In genomic region chr5:10563132-10563939, GRCh38 we compare ENCODE assay signal across 8 cellular contexts. TPM values are rescaled to one million over a fixed set of nuclear protein-coding genes. Genes with fewer than 3 reads are reported as not detected.
DNase-seq lines count a peak whose midpoint lies in the region; ATAC-seq and TF ChIP-seq lines count a peak whose summit lies in the region.

No MANE protein-coding gene starts in this region.

- peak overlapping the region; percentile 77 for H3K4me2 ChIP-seq in fibroblast of lung (ENCODE audit: extremely low read depth, insufficient read depth, low read length)

- DNase-seq in CD1c-positive myeloid dendritic cell (ENCODE audit: extremely low spot score) (peak; percentile 44), GM20000 (ENCODE audit: low spot score) (peak; percentile 81), HK-2 (ENCODE audit: unreplicated experiment) (peak; percentile 68), fibroblast of lung (ENCODE audit: low read depth in 2 of 2) (peak; percentile 32 to 41), upper lobe of left lung (peak; percentile 55 to 91), epidermal melanocyte (ENCODE audit: insufficient read length, low spot score) (no peak)
- peak; percentile 19 to 26 for DNase-seq in activated CD4-positive, alpha-beta T cell treated with anti-CD3 and anti-CD28 coated beads, Interleukin-2, amount 50 U/mL, for 4 hours

- TF ChIP-seq POLR2A in upper lobe of left lung (IDR thresholded peaks at IDR 0.05): peak in 1 of 4 donors; percentile 6

- peaks cover 26% of the 10 kb centered on the region for H3K79me2 ChIP-seq in fibroblast of lung (ENCODE audit: control insufficient read depth, insufficient read depth, low read length)

- H3K4me1 ChIP-seq in fibroblast of lung (ENCODE audit: control insufficient read depth, extremely low read depth, insufficient read depth, low read length) (peaks cover 6% of the 10 kb centered on the region), neutrophil (ENCODE audit: control insufficient read depth in 1 of 2, insufficient read depth in 1 of 2, low read depth in 1 of 2, low read length in 1 of 2) (peaks cover 48 to 50% of the 10 kb centered on the region in 2 experiments), upper lobe of left lung (peaks cover 16 to 44% (median 26%) of the 10 kb centered on the region in 4 donors)

- H3K9ac ChIP-seq in fibroblast of lung (ENCODE audit: insufficient read depth, low read length): peak overlapping the region; percentile 80

- H3K27me3 ChIP-seq in fibroblast of lung (ENCODE audit: control insufficient read depth, insufficient read depth, low read length) (no peaks in the 10 kb centered on the region), neutrophil (no peaks in the 10 kb centered on the region), upper lobe of left lung (peaks cover 0 to 20% (median 2%) of the 10 kb centered on the region in 4 donors)

- H3K9me3 ChIP-seq in fibroblast of lung (ENCODE audit: control insufficient read depth, insufficient read depth, low read depth, low read length) (no peaks in the 10 kb centered on the region), neutrophil (no peaks in the 10 kb centered on the region), upper lobe of left lung (no peaks in the 10 kb centered on the region)

- peak overlapping the region; percentile 39 to 87 (median 56) for H3K4me3 ChIP-seq in fibroblast of lung (replicated peaks in 1 of 4; ENCODE audit: control extremely low read depth in 1 of 4, insufficient read depth in 1 of 4, low read depth in 3 of 4, low read length in 4 of 4)
- H3K4me3 ChIP-seq in neutrophil (ENCODE audit: low read depth in 1 of 2, low read length in 1 of 2): peak overlapping the region; percentile 84 to 88
- H3K4me3 ChIP-seq in upper lobe of left lung: peak overlapping the region; percentile 60 to 72 (median 66)

- TF ChIP-seq CTCF in GM20000 (IDR thresholded peaks at IDR 0.05; ENCODE audit: extremely low read depth, missing control alignments) (no peak), fibroblast of lung (conservative IDR thresholded peaks at IDR 0.05 in 1 of 2, IDR thresholded peaks at IDR 0.05 in 1 of 2; ENCODE audit: low read depth in 1 of 2, low read length in 2 of 2) (no peak), neutrophil (IDR thresholded peaks at IDR 0.05) (no peak), upper lobe of left lung (IDR thresholded peaks at IDR 0.05) (peak in 1 of 6 experiments; percentile 11)

- ATAC-seq in upper lobe of left lung (ENCODE audit: low FRiP score in 2 of 2): peak; percentile 47 to 61

- H2AFZ ChIP-seq in fibroblast of lung (ENCODE audit: low read length): peak overlapping the region; percentile 29

- WGBS in upper lobe of left lung, 2 donors: 11 to 15% methylated on average over 11 to 38 of the region's 74 CpGs

- no peaks in the 10 kb centered on the region for H4K20me1 ChIP-seq in fibroblast of lung (ENCODE audit: control insufficient read depth, extremely low read depth, insufficient read depth, low read length)

- H3K27ac ChIP-seq in fibroblast of lung (ENCODE audit: insufficient read depth, low read length) (peak overlapping the region; percentile 66), neutrophil (peak overlapping the region; percentile 80), upper lobe of left lung (peak overlapping the region; percentile 68 to 90 (median 80))

- TF ChIP-seq EP300 in upper lobe of left lung (IDR thresholded peaks at IDR 0.05): peak in 1 of 4 donors; percentile 1

- no peaks in the 10 kb centered on the region for H3K36me3 ChIP-seq in fibroblast of lung (ENCODE audit: control insufficient read depth, insufficient read depth, low read length)
- no peaks in the 10 kb centered on the region for H3K36me3 ChIP-seq in neutrophil
- H3K36me3 ChIP-seq in upper lobe of left lung: no peaks in the 10 kb centered on the region

RNA-seq across cellular contexts. Expression of gene ANKRD33B, which starts 0.5 kb away (rescaled TPM):
- 4.1 and 7.8 TPM in 2 replicates for total RNA-seq in fibroblast of lung
- polyA plus RNA-seq in fibroblast of lung: 5.0 and 7.7 TPM in 2 replicates
- polyA plus RNA-seq in fibroblast of lung (2012): 5.4 and 8.2 TPM in 2 replicates
- 27.0 and 38.2 TPM in 2 replicates for polyA minus RNA-seq in fibroblast of lung (ENCODE audit: low replicate concordance)
- 10 to 100 TPM in 1 of 6 donors, 1 to 10 TPM in 5; 3.1 to 10.5 (median 7.9) TPM for total RNA-seq in upper lobe of left lung
